ENCODE assay signal across 14 cellular contexts in genomic region chr6:90230547-90231240, GRCh38.
A peak's percentile ranks its signal among the peaks of the same experiment; 100 is the strongest.
DNase-seq lines count a peak whose midpoint lies in the region; ATAC-seq lines count a peak whose summit lies in the region.
"Had no signal": no experiment of that assay in that cellular context is flagged by ENCODE, and none has a peak within 500 bp of the region (broad histone marks: within the 10 kb centered on the region; RNA-seq: fewer than 3 reads in every experiment).

No MANE protein-coding gene starts in this region.

- H3K27ac Mint-ChIP-seq in activated naive CD4-positive, alpha-beta T cell treated with anti-CD3 and anti-CD28 coated beads, Interleukin-2, amount 50 U/mL, for 24 hours = peak overlapping the region; percentile 99
- peak overlapping the region; percentile 97 for H3K27ac Mint-ChIP-seq in activated naive CD8-positive, alpha-beta T cell
- peak overlapping the region; percentile 83 to 94 for H3K27ac Mint-ChIP-seq in stimulated activated naive CD8-positive, alpha-beta T cell treated with anti-CD3 and anti-CD28 coated beads, Interleukin-15, amount 100 ng/mL, for 72 hours

- peaks cover 36% of the 10 kb centered on the region for H3K36me3 Mint-ChIP-seq in activated naive CD4-positive, alpha-beta T cell treated with anti-CD3 and anti-CD28 coated beads, Interleukin-2, amount 50 U/mL, for 24 hours
- H3K36me3 Mint-ChIP-seq in activated naive CD8-positive, alpha-beta T cell = peaks cover 41% of the 10 kb centered on the region

- intact Hi-C loops in posterior cingulate gyrus (cut with DNase I) = no loop called here

- ATAC-seq in stimulated activated naive CD8-positive, alpha-beta T cell treated with anti-CD3 and anti-CD28 coated beads, Interleukin-15, amount 100 ng/mL, for 72 hours = no peak
- ATAC-seq in HG03354 (IDR thresholded peaks at IDR 0.05; ENCODE audit: poor library complexity, severe bottlenecking, unreplicated experiment) = no peak
- no peak for ATAC-seq in HG02885 (IDR thresholded peaks at IDR 0.05; ENCODE audit: poor library complexity, unreplicated experiment)

- no peaks in the 10 kb centered on the region for H3K9me3 Mint-ChIP-seq in activated naive CD4-positive, alpha-beta T cell treated with anti-CD3 and anti-CD28 coated beads, Interleukin-2, amount 50 U/mL, for 24 hours
- H3K9me3 Mint-ChIP-seq in activated naive CD8-positive, alpha-beta T cell (ENCODE audit: low read depth) = no peaks in the 10 kb centered on the region
- H3K9me3 Mint-ChIP-seq in stimulated activated naive CD8-positive, alpha-beta T cell treated with anti-CD3 and anti-CD28 coated beads, Interleukin-15, amount 100 ng/mL, for 72 hours = no peaks in the 10 kb centered on the region

- DNase-seq in activated naive CD4-positive, alpha-beta T cell (lab: John Stamatoyannopoulos, UW) = no peak
- DNase-seq in left kidney (ENCODE audit: low read depth, low spot score) = peak; percentile 79
- no peak for DNase-seq in stimulated activated naive CD8-positive, alpha-beta T cell treated with anti-CD3 and anti-CD28 coated beads, Interleukin-15, amount 100 ng/mL, for 72 hours
- DNase-seq in posterior cingulate gyrus = no peak
- DNase-seq: activated CD4-positive, CD25-positive, alpha-beta regulatory T cell treated with anti-CD3 and anti-CD28 coated beads, Interleukin-2, amount 50 U/mL, for 72 hours; activated gamma-delta T cell treated with Interleukin-2 at 50 U/mL for 16 hours; DMS 273 treated with DMSO at 0.1 percent for 48 hours; HCEC 1CT; NCI-H1694 treated with DMSO at 0.1 percent for 48 hours; SW 1271 had no signal

- H3K4me3 Mint-ChIP-seq in activated naive CD4-positive, alpha-beta T cell treated with anti-CD3 and anti-CD28 coated beads, Interleukin-2, amount 50 U/mL, for 24 hours = peak overlapping the region; percentile 52
- H3K4me3 Mint-ChIP-seq in activated naive CD8-positive, alpha-beta T cell = peak overlapping the region; percentile 64
- peak overlapping the region; percentile 76 to 77 for H3K4me3 Mint-ChIP-seq in stimulated activated naive CD8-positive, alpha-beta T cell treated with anti-CD3 and anti-CD28 coated beads, Interleukin-15, amount 100 ng/mL, for 72 hours

- H3K27me3 Mint-ChIP-seq in activated naive CD4-positive, alpha-beta T cell treated with anti-CD3 and anti-CD28 coated beads, Interleukin-2, amount 50 U/mL, for 24 hours = no peaks in the 10 kb centered on the region
- H3K27me3 Mint-ChIP-seq in activated naive CD8-positive, alpha-beta T cell = no peaks in the 10 kb centered on the region
- no peaks in the 10 kb centered on the region for H3K27me3 Mint-ChIP-seq in stimulated activated naive CD8-positive, alpha-beta T cell treated with anti-CD3 and anti-CD28 coated beads, Interleukin-15, amount 100 ng/mL, for 72 hours

- H3K4me1 Mint-ChIP-seq in activated naive CD4-positive, alpha-beta T cell treated with anti-CD3 and anti-CD28 coated beads, Interleukin-2, amount 50 U/mL, for 24 hours = peaks cover 96% of the 10 kb centered on the region
- H3K4me1 Mint-ChIP-seq in activated naive CD8-positive, alpha-beta T cell (ENCODE audit: low read depth) = peaks cover 94% of the 10 kb centered on the region
- peaks cover 97% of the 10 kb centered on the region for H3K4me1 Mint-ChIP-seq in stimulated activated naive CD8-positive, alpha-beta T cell treated with anti-CD3 and anti-CD28 coated beads, Interleukin-15, amount 100 ng/mL, for 72 hours
